ENCODE assay signal across 24 cellular contexts in the genomic region with DNA sequence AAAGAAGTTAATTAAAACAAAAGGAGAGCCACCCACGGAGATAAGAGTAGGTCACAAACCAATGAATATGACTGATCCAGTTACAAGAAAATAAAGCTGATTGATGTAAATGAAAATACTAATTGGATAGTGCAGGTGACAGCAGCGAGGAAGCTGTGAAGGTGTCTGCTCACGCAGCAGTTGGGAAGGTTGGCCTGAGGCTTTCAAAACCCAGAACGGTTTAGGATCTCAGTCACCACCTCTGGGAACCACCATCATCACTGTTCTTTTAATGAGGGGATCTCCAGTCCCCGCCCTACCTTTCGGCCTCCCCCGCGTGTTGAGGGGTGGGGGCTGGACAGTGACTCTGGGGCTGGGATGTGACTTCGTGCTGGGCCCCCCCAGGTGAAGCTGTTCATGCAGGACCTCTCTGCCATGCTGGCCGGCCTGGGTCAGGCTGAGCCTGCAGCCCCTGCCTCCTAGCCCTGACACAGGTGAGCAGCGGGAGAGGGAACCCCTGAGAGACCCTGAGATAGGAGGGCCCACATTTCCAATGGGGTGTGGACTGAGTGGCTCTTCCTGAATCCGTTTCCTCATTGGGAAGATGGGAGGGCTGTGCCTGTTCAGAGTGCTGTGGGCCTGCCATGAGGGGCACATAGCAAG. TPM values are rescaled to one million over a fixed set of nuclear protein-coding genes. Genes with fewer than 3 reads are reported as not detected.
"Had no signal": no experiment of that assay in that cellular context is flagged by ENCODE, and none has a peak within 500 bp of the region (broad histone marks: within the 10 kb centered on the region; RNA-seq: fewer than 3 reads in every experiment).

No MANE protein-coding gene starts in this region.

- H3K27ac ChIP-seq: esophagus squamous epithelium, heart right ventricle, left ventricle myocardium inferior, suprapubic skin, transverse colon, uterus had no signal

- H3K4me3 Mint-ChIP-seq: activated naive CD4-positive, alpha-beta T cell treated with anti-CD3 and anti-CD28 coated beads, Interleukin-2, amount 10 ng/mL, durations not matched to agents 7 days and 5 days; dendritic cell treated with granulocyte-macrophage colony-stimulating factor and Interleukin-4, amounts not matched to agents 40 ng/mL and 50 ng/mL, for 4 days; neural crest cell; stimulated activated naive CD8-positive, alpha-beta T cell treated with anti-CD3 and anti-CD28 coated beads, Interleukin-15, amount 100 ng/mL, for 72 hours; WTC11 had no signal

- ATAC-seq: heart right ventricle; stimulated activated naive CD8-positive, alpha-beta T cell treated with anti-CD3 and anti-CD28 coated beads, Interleukin-15, amount 100 ng/mL, for 72 hours; WTC11 had no signal

- H3K9me3 Mint-ChIP-seq: activated naive CD4-positive, alpha-beta T cell treated with anti-CD3 and anti-CD28 coated beads, Interleukin-2, amount 10 ng/mL, durations not matched to agents 7 days and 5 days; activated T-helper 2 cell treated with anti-CD3 and anti-CD28 coated beads, Interferon-gamma antibody, Interleukin-2, Interleukin-4, amounts not matched to agents 10 μg/mL and 5 μg/mL and 100 μg/mL, durations not matched to agents 14 hours and 24 hours and 36 hours; dendritic cell treated with granulocyte-macrophage colony-stimulating factor and Interleukin-4, amounts not matched to agents 40 ng/mL and 50 ng/mL, for 4 days; immature natural killer cell; neural crest cell; stimulated activated naive CD8-positive, alpha-beta T cell treated with anti-CD3 and anti-CD28 coated beads, Interleukin-15, amount 100 ng/mL, for 72 hours; WTC11 had no signal

- DNase-seq: activated CD4-positive, alpha-beta T cell treated with anti-CD3 and anti-CD28 coated beads for 4 hours; activated naive CD4-positive, alpha-beta T cell treated with anti-CD3 and anti-CD28 coated beads, Interleukin-2, amount 10 ng/mL, durations not matched to agents 7 days and 5 days; amniotic stem cell; effector memory CD4-positive, alpha-beta T cell; esophagus squamous epithelium; heart right ventricle; immature natural killer cell; kidney glomerular epithelial cell; left ventricle myocardium inferior; stimulated activated CD4-positive, alpha-beta T cell treated with anti-CD3 and anti-CD28 coated beads, Interleukin-12 subunit alpha, Interleukin-12 subunit beta, amount 100 ng/mL, for 4 hours; stimulated activated CD4-positive, alpha-beta T cell treated with anti-CD3 and anti-CD28 coated beads, Interleukin-1b, Interleukin-23, amount 100 ng/mL, for 48 hours; stimulated activated CD8-positive, alpha-beta memory T cell treated with anti-CD3 and anti-CD28 coated beads, Interleukin-4, amount 100 ng/mL, for 48 hours; stimulated activated naive CD8-positive, alpha-beta T cell treated with anti-CD3 and anti-CD28 coated beads, Interleukin-15, amount 100 ng/mL, for 72 hours; transverse colon; uterus had no signal

- H3K27ac Mint-ChIP-seq: activated naive CD4-positive, alpha-beta T cell treated with anti-CD3 and anti-CD28 coated beads, Interleukin-2, amount 10 ng/mL, durations not matched to agents 7 days and 5 days; activated T-helper 2 cell treated with anti-CD3 and anti-CD28 coated beads, Interferon-gamma antibody, Interleukin-2, Interleukin-4, amounts not matched to agents 10 μg/mL and 5 μg/mL and 100 μg/mL, durations not matched to agents 14 hours and 24 hours and 36 hours; dendritic cell treated with granulocyte-macrophage colony-stimulating factor and Interleukin-4, amounts not matched to agents 40 ng/mL and 50 ng/mL, for 4 days; progenitor cell of endocrine pancreas had no signal

RNA-seq across cellular contexts. Expression of gene CFAP73, which starts 7.8 kb away (rescaled TPM):
- total RNA-seq: activated T-helper 2 cell treated with anti-CD3 and anti-CD28 coated beads, Interferon-gamma antibody, Interleukin-2, Interleukin-4, amounts not matched to agents 10 μg/mL and 5 μg/mL and 100 μg/mL, durations not matched to agents 14 hours and 24 hours and 36 hours; chondrocyte; heart right ventricle; left ventricle myocardium inferior; myocyte; neural crest cell; omental fat pad; progenitor cell of endocrine pancreas; transverse colon had no signal

RNA-seq across cellular contexts. Expression of gene RASAL1, which starts 21.8 kb away (rescaled TPM):
- total RNA-seq: chondrocyte, heart right ventricle, left ventricle myocardium inferior, myocyte, neural crest cell, omental fat pad had no signal
